7 cellular contexts compared by ENCODE assay signal in the genomic region with DNA sequence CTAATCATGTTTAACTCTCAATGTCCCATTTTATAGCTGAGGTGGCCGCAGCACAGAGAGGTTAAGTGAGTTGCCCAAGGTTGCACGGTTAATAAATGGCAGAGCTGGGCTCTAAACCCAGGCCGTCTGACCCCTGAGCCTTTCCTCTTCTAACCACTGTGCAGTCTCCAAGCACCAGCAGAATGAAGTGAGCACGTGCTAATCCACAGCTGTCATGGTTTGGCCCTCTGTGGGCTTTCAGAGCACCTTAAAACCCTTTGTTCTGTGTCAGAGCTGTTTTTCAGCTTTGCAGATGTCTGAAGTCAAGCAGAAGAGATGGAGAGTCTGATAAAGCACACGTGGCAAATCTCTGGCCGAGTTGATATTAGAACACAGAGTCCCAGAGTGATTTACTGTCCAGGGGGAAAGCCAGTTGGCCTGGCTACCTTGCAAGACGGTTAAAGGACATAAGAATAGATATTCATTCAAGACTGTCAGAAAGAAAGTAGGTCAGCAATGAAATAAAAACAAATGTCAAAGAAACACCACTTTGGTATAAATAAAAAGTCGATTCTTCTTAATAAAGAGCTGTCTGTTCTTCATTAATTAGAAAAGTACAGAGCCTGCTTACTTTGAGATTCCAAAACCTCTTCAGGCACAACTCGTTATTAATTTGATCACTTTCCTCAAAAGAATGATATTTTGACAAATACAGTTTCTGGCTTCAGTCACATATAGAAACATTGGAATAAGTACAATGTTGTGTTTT.
DNase-seq lines count a peak whose midpoint lies in the region; ATAC-seq lines count a peak whose summit lies in the region.

No MANE protein-coding gene starts in this region.

- H3K9ac ChIP-seq in duodenal mucosa (ENCODE audit: low read depth in 1 of 2, low read length in 2 of 2) (no peak overlapping the region), mucosa of rectum (ENCODE audit: low read depth in 1 of 2, low read length in 2 of 2) (no peak overlapping the region)

- H3K4me3 ChIP-seq in duodenal mucosa (ENCODE audit: low read depth in 1 of 2, low read length in 2 of 2), result no peak overlapping the region
- H3K4me3 ChIP-seq in mucosa of rectum (ENCODE audit: low read length in 2 of 2), result no peak overlapping the region
- H3K4me3 ChIP-seq in urinary bladder (ENCODE audit: low read depth, low read length), result no peak overlapping the region

- H3K27me3 Mint-ChIP-seq in T-helper 1 cell treated with Interleukin-12 subunit alpha and Interleukin-12 subunit beta and Interleukin-4 antibody, amounts not matched to agents 30 μg/mL and 1 μg/mL, for 36 hours (ENCODE audit: low read depth), result no peaks in the 10 kb centered on the region

- peaks cover 9% of the 10 kb centered on the region for H3K9me3 Mint-ChIP-seq in T-helper 1 cell treated with Interleukin-12 subunit alpha and Interleukin-12 subunit beta and Interleukin-4 antibody, amounts not matched to agents 30 μg/mL and 1 μg/mL, for 36 hours

- H3K9me3 ChIP-seq in duodenal mucosa (ENCODE audit: control insufficient read depth in 1 of 2, low read length in 2 of 2), result no peaks in the 10 kb centered on the region
- H3K9me3 ChIP-seq in mucosa of rectum (ENCODE audit: control insufficient read depth in 2 of 2, low read length in 2 of 2), result no peaks in the 10 kb centered on the region

- peaks cover 42% of the 10 kb centered on the region for H3K4me1 Mint-ChIP-seq in T-helper 1 cell treated with Interleukin-12 subunit alpha and Interleukin-12 subunit beta and Interleukin-4 antibody, amounts not matched to agents 30 μg/mL and 1 μg/mL, for 36 hours (ENCODE audit: low read depth)

- ATAC-seq in HG03521 (IDR thresholded peaks at IDR 0.05; ENCODE audit: unreplicated experiment) (peak; percentile 53), GM21447 (IDR thresholded peaks at IDR 0.05; ENCODE audit: unreplicated experiment) (no peak)

- DNase-seq in inferior parietal cortex (ENCODE audit: extremely low spot score), result no peak

- H3K4me3 Mint-ChIP-seq in T-helper 1 cell treated with Interleukin-12 subunit alpha and Interleukin-12 subunit beta and Interleukin-4 antibody, amounts not matched to agents 30 μg/mL and 1 μg/mL, for 36 hours, result peak overlapping the region; percentile 7

- H3K36me3 ChIP-seq in duodenal mucosa (ENCODE audit: control insufficient read depth in 1 of 2, insufficient read depth in 2 of 2, low read length in 2 of 2) (no peaks in the 10 kb centered on the region), mucosa of rectum (ENCODE audit: control insufficient read depth in 2 of 2, insufficient read depth in 2 of 2, low read length in 2 of 2) (no peaks in the 10 kb centered on the region), urinary bladder (ENCODE audit: insufficient read depth) (no peaks in the 10 kb centered on the region)

- 18% methylated on average over 9 of the region's 9 CpGs for WGBS in urinary bladder

- peaks cover 19% of the 10 kb centered on the region for H3K36me3 Mint-ChIP-seq in T-helper 1 cell treated with Interleukin-12 subunit alpha and Interleukin-12 subunit beta and Interleukin-4 antibody, amounts not matched to agents 30 μg/mL and 1 μg/mL, for 36 hours (ENCODE audit: low read depth)

- peak overlapping the region; percentile 24 for H3K27ac ChIP-seq in duodenal mucosa (ENCODE audit: low read depth, low read length)
- peak overlapping the region; percentile 12 to 29 for H3K27ac ChIP-seq in mucosa of rectum (ENCODE audit: low read depth in 2 of 2, low read length in 2 of 2)
- H3K27ac ChIP-seq in urinary bladder (ENCODE audit: low read depth), result peak overlapping the region; percentile 33

- peaks cover 0 to 12% of the 10 kb centered on the region in 2 donors for H3K4me1 ChIP-seq in duodenal mucosa (ENCODE audit: control insufficient read depth in 1 of 2, insufficient read depth in 2 of 2, low read length in 2 of 2)
- no peaks in the 10 kb centered on the region for H3K4me1 ChIP-seq in mucosa of rectum (ENCODE audit: control insufficient read depth in 2 of 2, insufficient read depth in 2 of 2, low read length in 2 of 2)
- no peaks in the 10 kb centered on the region for H3K4me1 ChIP-seq in urinary bladder (ENCODE audit: insufficient read depth)

- H3K27ac Mint-ChIP-seq in T-helper 1 cell treated with Interleukin-12 subunit alpha and Interleukin-12 subunit beta and Interleukin-4 antibody, amounts not matched to agents 30 μg/mL and 1 μg/mL, for 36 hours, result peak overlapping the region; percentile 78

- H3K27me3 ChIP-seq in duodenal mucosa (ENCODE audit: control insufficient read depth in 1 of 2, insufficient read depth in 2 of 2, low read length in 2 of 2), result no peaks in the 10 kb centered on the region
- no peaks in the 10 kb centered on the region for H3K27me3 ChIP-seq in mucosa of rectum (ENCODE audit: control insufficient read depth in 2 of 2, insufficient read depth in 2 of 2, low read length in 2 of 2)
